8 cellular contexts compared by ENCODE assay signal in genomic region chrX:114626323-114626722, GRCh38. TPM values are rescaled to one million over a fixed set of nuclear protein-coding genes. Genes with fewer than 3 reads are reported as not detected.
DNase-seq lines count a peak whose midpoint lies in the region; ATAC-seq and TF ChIP-seq lines count a peak whose summit lies in the region.

No MANE protein-coding gene starts in this region.

- no peaks in the 10 kb centered on the region for H3K9me3 Mint-ChIP-seq in activated CD4-positive, alpha-beta T cell treated with anti-CD3 and anti-CD28 coated beads for 36 hours (ENCODE audit: low read depth)

- no peaks in the 10 kb centered on the region for H3K9me3 ChIP-seq in neural cell (ENCODE audit: low read length)

- no peaks in the 10 kb centered on the region for H3K36me3 Mint-ChIP-seq in activated CD4-positive, alpha-beta T cell treated with anti-CD3 and anti-CD28 coated beads for 36 hours (ENCODE audit: low read depth)

- no peaks in the 10 kb centered on the region for H3K27me3 Mint-ChIP-seq in activated CD4-positive, alpha-beta T cell treated with anti-CD3 and anti-CD28 coated beads for 36 hours

- H3K9ac ChIP-seq in neural cell (ENCODE audit: low read length), result no peak overlapping the region

- CTCF ChIA-PET in activated CD4-positive, alpha-beta T cell treated with anti-CD3 and anti-CD28 coated beads for 36 hours (lab: Charles Lee), result interaction anchor here (0.6 kb wide), 1 partner anchor 695 kb away, joined by 4 read pairs; no protein-coding TSS in a partner anchor

- peak; percentile 35 for TF ChIP-seq CTCF in GM06990 (IDR thresholded peaks at IDR 0.05; ENCODE audit: insufficient read depth, low read length, poor library complexity, severe bottlenecking)
- TF ChIP-seq CTCF in brain microvascular endothelial cell (IDR thresholded peaks at IDR 0.05; ENCODE audit: low read depth, low read length, missing control alignments), result peak; percentile 16
- peak; percentile 36 for TF ChIP-seq CTCF in neural cell (IDR thresholded peaks at IDR 0.05; ENCODE audit: poor library complexity, severe bottlenecking)

- H3K27ac ChIP-seq in brain microvascular endothelial cell (no peak overlapping the region), neural cell (ENCODE audit: low read length) (no peak overlapping the region)

- in situ Hi-C loops in brain microvascular endothelial cell (cut with HindIII; ENCODE audit: low pct_ligation_motif_present, low sequenced_read_pairs), result no loop called here

- DNase-seq in GM06990 (ENCODE audit: extremely low read depth, insufficient read length) (no peak), HT1080 (ENCODE audit: low read depth) (peak; percentile 1), brain microvascular endothelial cell (no peak), 8988T (no peak)
- no peak for DNase-seq in activated CD4-positive, alpha-beta T cell treated with anti-CD3 and anti-CD28 coated beads for 36 hours

- intact Hi-C loops in activated CD4-positive, alpha-beta T cell treated with anti-CD3 and anti-CD28 coated beads for 36 hours (cut with DNase I, micrococcal nuclease), result no loop called here

- POLR2A ChIA-PET in activated CD4-positive, alpha-beta T cell treated with anti-CD3 and anti-CD28 coated beads for 36 hours (lab: Charles Lee), result no interaction called here

- H3K4me2 ChIP-seq in neural cell (ENCODE audit: low read length), result no peak overlapping the region

- no peaks in the 10 kb centered on the region for H3F3A ChIP-seq in neural cell (ENCODE audit: insufficient read depth, low read length, poor library complexity, severe bottlenecking)

- TF ChIP-seq RAD21 in neural cell (conservative IDR thresholded peaks at IDR 0.05), result no peak

- H4K20me1 ChIP-seq in neural cell (ENCODE audit: insufficient read depth), result no peaks in the 10 kb centered on the region

- H2AFZ ChIP-seq in neural cell (ENCODE audit: low read depth, low read length), result no peak overlapping the region

- no peak for TF ChIP-seq EP300 in neural cell (conservative IDR thresholded peaks at IDR 0.05; ENCODE audit: poor library complexity, severe bottlenecking)

- no peaks in the 10 kb centered on the region for H3K79me2 ChIP-seq in neural cell (replicated peaks; ENCODE audit: insufficient read depth, low read length)

- H3K27ac Mint-ChIP-seq in activated CD4-positive, alpha-beta T cell treated with anti-CD3 and anti-CD28 coated beads for 36 hours, result no peak overlapping the region

- no peaks in the 10 kb centered on the region for H3K4me1 Mint-ChIP-seq in activated CD4-positive, alpha-beta T cell treated with anti-CD3 and anti-CD28 coated beads for 36 hours

- H3K4me3 ChIP-seq in GM06990 (replicated peaks; ENCODE audit: low read depth, low read length) (no peak overlapping the region), brain microvascular endothelial cell (ENCODE audit: low read depth, low read length) (no peak overlapping the region), neural cell (ENCODE audit: low read length) (no peak overlapping the region)

- no peak overlapping the region for H3K4me3 Mint-ChIP-seq in activated CD4-positive, alpha-beta T cell treated with anti-CD3 and anti-CD28 coated beads for 36 hours

- no peak for ATAC-seq in activated CD4-positive, alpha-beta T cell treated with anti-CD3 and anti-CD28 coated beads for 36 hours
- ATAC-seq in HG03469 (IDR thresholded peaks at IDR 0.05; ENCODE audit: unreplicated experiment) (no peak), GM19328 (IDR thresholded peaks at IDR 0.05; ENCODE audit: unreplicated experiment) (no peak)

- no peaks in the 10 kb centered on the region for H3K36me3 ChIP-seq in GM06990 (ENCODE audit: control insufficient read depth, insufficient read depth, low read length)
- no peaks in the 10 kb centered on the region for H3K36me3 ChIP-seq in brain microvascular endothelial cell (replicated peaks)
- no peaks in the 10 kb centered on the region for H3K36me3 ChIP-seq in neural cell (ENCODE audit: insufficient read depth, low read length)

- H3K9me2 ChIP-seq in neural cell (ENCODE audit: insufficient read depth, low read length), result no peaks in the 10 kb centered on the region

- H3K27me3 ChIP-seq in GM06990 (replicated peaks; ENCODE audit: control insufficient read depth, insufficient read depth, low read length) (no peaks in the 10 kb centered on the region), brain microvascular endothelial cell (replicated peaks) (no peaks in the 10 kb centered on the region), neural cell (ENCODE audit: insufficient read depth, low read depth, low read length) (no peaks in the 10 kb centered on the region)

TF ChIP-seq in neural cell, 6 proteins besides CTCF, POLR2A, EP300 and RAD21:
- TF ChIP-seq EZH2 (IDR thresholded peaks at IDR 0.05; ENCODE audit: borderline replicate concordance, insufficient read depth, low read length, poor library complexity, severe bottlenecking) (no peak), SMC3 (conservative IDR thresholded peaks at IDR 0.05; ENCODE audit: poor library complexity) (peak; percentile 50)

RNA-seq across cellular contexts. Expression of gene HTR2C, which starts 42.4 kb away (rescaled TPM):
- total RNA-seq in HT1080 (2014; rRNA removed; shearing (Covaris generic)), result not detected in 2 replicates
- polyA plus RNA-seq in HT1080 (2015; cell fraction: cytosol; rRNA removed), result 0.02 TPM in 1 of 2 replicates, not detected in the other
- polyA plus RNA-seq in HT1080 (2015; cell fraction: nucleus; rRNA removed), result not detected in 2 replicates
- polyA plus RNA-seq in neural cell, result 7.2 and 8.6 TPM in 2 replicates
- polyA minus RNA-seq in neural cell, result 6.8 and 9.5 TPM in 2 replicates
- total RNA-seq in activated CD4-positive, alpha-beta T cell treated with anti-CD3 and anti-CD28 coated beads for 36 hours, result not detected
